In the genomic region with DNA sequence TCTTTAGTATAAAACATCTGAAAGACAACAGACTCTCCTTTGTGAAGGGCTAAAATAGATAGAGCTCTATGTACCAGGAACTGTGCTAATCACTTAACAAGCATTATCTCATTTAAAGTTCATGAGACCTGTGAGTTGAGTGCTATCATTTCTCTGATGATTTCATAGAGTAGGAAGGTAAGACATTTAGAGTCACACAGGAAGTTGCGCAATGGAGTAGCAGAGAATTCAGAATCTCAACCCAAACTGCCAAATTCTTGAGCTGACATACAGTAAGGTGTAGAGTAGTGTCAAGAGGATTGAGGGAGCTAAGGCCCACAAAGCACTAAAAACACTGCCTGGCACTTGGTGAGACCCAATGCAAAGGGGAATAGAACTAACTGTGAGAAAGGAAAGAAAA, we compare ENCODE assay signal across 30 cellular contexts.
DNase-seq lines count a peak whose midpoint lies in the region; ATAC-seq, FAIRE-seq and TF ChIP-seq lines count a peak whose summit lies in the region.
"Had no signal": no experiment of that assay in that cellular context is flagged by ENCODE, and none has a peak within 500 bp of the region (broad histone marks: within the 10 kb centered on the region; RNA-seq: fewer than 3 reads in every experiment).

No MANE protein-coding gene starts in this region.

- H3K27ac ChIP-seq in PC-3 (ENCODE audit: low read length), result no peak overlapping the region
- no peak overlapping the region for H3K27ac ChIP-seq in keratinocyte (ENCODE audit: control insufficient read depth, insufficient read depth, low read length)
- H3K27ac ChIP-seq: 22Rv1, cardiac muscle cell, right atrium auricular region, spleen, transverse colon, WERI-Rb-1 had no signal

- H3K27ac Mint-ChIP-seq in T-helper 2 cell treated with Interferon-gamma antibody and Interleukin-4, amounts not matched to agents 5 μg/mL and 100 μg/mL, for 36 hours, result no peak overlapping the region
- H3K27ac Mint-ChIP-seq: B cell; memory B cell; stimulated activated naive CD8-positive, alpha-beta T cell treated with anti-CD3 and anti-CD28 coated beads, Interleukin-15, Interleukin-2, amounts not matched to agents 100 ng/mL and 50 ng/mL, for 24 hours had no signal

- no peak for TF ChIP-seq POLR2A in H54 (IDR thresholded peaks at IDR 0.05; ENCODE audit: low read depth, low read length)

- H3K27me3 ChIP-seq in PC-3 (ENCODE audit: low read length) (no peaks in the 10 kb centered on the region), keratinocyte (ENCODE audit: control insufficient read depth, extremely low read depth, insufficient read depth, low read length) (no peaks in the 10 kb centered on the region)
- H3K27me3 ChIP-seq: right atrium auricular region, spleen, transverse colon had no signal

- no peaks in the 10 kb centered on the region for H3K9me2 ChIP-seq in PC-3 (replicated peaks; ENCODE audit: low read length)
- H3K9me2 ChIP-seq: SK-N-SH had no signal

- DNase-seq in DMS53 (lab: John Stamatoyannopoulos, UW) (peak; percentile 32), DMS53 treated with DMSO at 0.1 percent for 48 hours (lab: John Stamatoyannopoulos, UW; ENCODE audit: unreplicated experiment) (no peak), H54 (ENCODE audit: insufficient read length, low spot score) (no peak), PC-3 (peak; percentile 25), keratinocyte (ENCODE audit: low read depth, low spot score) (no peak), DMS114 treated with DMSO at 0.1 percent for 48 hours (lab: John Stamatoyannopoulos, UW; ENCODE audit: unreplicated experiment) (no peak)
- no peak for DNase-seq in activated T-cell treated with anti-CD3 and anti-CD28 coated beads, Interleukin-2, amount 50 U/mL, for 4 hours
- no peak for DNase-seq in T-helper 2 cell treated with Interferon-gamma antibody and Interleukin-4, amounts not matched to agents 5 μg/mL and 100 μg/mL, for 36 hours (ENCODE audit: low spot score)
- DNase-seq: activated CD8-positive, alpha-beta memory T cell treated with anti-CD3 and anti-CD28 coated beads, Interleukin-2, amount 50 U/mL, for 48 hours; activated effector memory CD4-positive, alpha-beta T cell treated with anti-CD3 and anti-CD28 coated beads, Interleukin-2, amount 50 U/mL, for 16 hours; amniotic stem cell; HCEC 1CT; head of caudate nucleus; left cardiac atrium; NCI-H1105; NCI-H2081 treated with DMSO at 0.1 percent for 48 hours; NCI-H510A; SK-N-SH; spleen; stimulated activated CD4-positive, alpha-beta T cell treated with anti-CD3 and anti-CD28 coated beads, Interleukin-4, amount 100 ng/mL, for 24 hours; transverse colon; WERI-Rb-1 had no signal

- POLR2A ChIA-PET in PC-3 (lab: Charles Lee; ENCODE audit: unreplicated experiment), result no interaction called here

- no peaks in the 10 kb centered on the region for H3F3A ChIP-seq in PC-3 (ENCODE audit: low read length, unreplicated experiment)

- H3K4me1 Mint-ChIP-seq in activated T-cell treated with anti-CD3 and anti-CD28 coated beads, Interleukin-2, amount 50 U/mL, for 4 hours (ENCODE audit: low read depth), result no peaks in the 10 kb centered on the region
- H3K4me1 Mint-ChIP-seq in T-helper 2 cell treated with Interferon-gamma antibody and Interleukin-4, amounts not matched to agents 5 μg/mL and 100 μg/mL, for 36 hours (ENCODE audit: low read depth), result no peaks in the 10 kb centered on the region

- no peak overlapping the region for H3K4me2 ChIP-seq in PC-3 (ENCODE audit: low read length)
- no peak overlapping the region for H3K4me2 ChIP-seq in keratinocyte (ENCODE audit: control insufficient read depth, extremely low read depth, insufficient read depth, low read depth, low read length)
- H3K4me2 ChIP-seq: SK-N-SH had no signal

- no peaks in the 10 kb centered on the region for H3K9me1 ChIP-seq in keratinocyte (ENCODE audit: control insufficient read depth, extremely low read depth, insufficient read depth, low read length)

- H3K4me3 Mint-ChIP-seq in activated T-cell treated with anti-CD3 and anti-CD28 coated beads, Interleukin-2, amount 50 U/mL, for 4 hours, result no peak overlapping the region
- no peak overlapping the region for H3K4me3 Mint-ChIP-seq in T-helper 2 cell treated with Interferon-gamma antibody and Interleukin-4, amounts not matched to agents 5 μg/mL and 100 μg/mL, for 36 hours
- H3K4me3 Mint-ChIP-seq: B cell; dendritic cell treated with granulocyte-macrophage colony-stimulating factor and Interleukin-4, amounts not matched to agents 40 ng/mL and 50 ng/mL, for 4 days; memory B cell; stimulated activated naive CD8-positive, alpha-beta T cell treated with anti-CD3 and anti-CD28 coated beads, Interleukin-15, Interleukin-2, amounts not matched to agents 100 ng/mL and 50 ng/mL, for 24 hours had no signal

- H3K79me2 ChIP-seq in PC-3 (ENCODE audit: low read length), result no peaks in the 10 kb centered on the region
- no peaks in the 10 kb centered on the region for H3K79me2 ChIP-seq in keratinocyte (ENCODE audit: control insufficient read depth, insufficient read depth, low read length)

- no peaks in the 10 kb centered on the region for H3K27me3 Mint-ChIP-seq in activated T-cell treated with anti-CD3 and anti-CD28 coated beads, Interleukin-2, amount 50 U/mL, for 4 hours (ENCODE audit: low read depth)
- peaks cover 2% of the 10 kb centered on the region for H3K27me3 Mint-ChIP-seq in T-helper 2 cell treated with Interferon-gamma antibody and Interleukin-4, amounts not matched to agents 5 μg/mL and 100 μg/mL, for 36 hours (ENCODE audit: low read depth)
- H3K27me3 Mint-ChIP-seq: B cell; dendritic cell treated with granulocyte-macrophage colony-stimulating factor and Interleukin-4, amounts not matched to agents 40 ng/mL and 50 ng/mL, for 4 days; memory B cell had no signal

- dilution Hi-C loops in keratinocyte (cut with MboI; ENCODE audit: extremely low pct_ligation_motif_present, low sequenced_read_pairs), result no loop called here

- H3K4me1 ChIP-seq in PC-3 (ENCODE audit: insufficient read depth, low read length), result peaks cover 6% of the 10 kb centered on the region; the same call in 1 of the 2 replicates
- H3K4me1 ChIP-seq in keratinocyte (ENCODE audit: control insufficient read depth, extremely low read depth, insufficient read depth, low read length), result peaks cover 11% of the 10 kb centered on the region
- H3K4me1 ChIP-seq: right atrium auricular region, transverse colon had no signal

- FAIRE-seq in H54 (lab: Jason Lieb, UNC) (peak; percentile 45), keratinocyte (lab: Jason Lieb, UNC) (no peak)
- FAIRE-seq: endometrium had no signal

- CTCF ChIA-PET in PC-3 (lab: Charles Lee), result no interaction called here

- no peak for TF ChIP-seq CTCF in PC-3 (conservative IDR thresholded peaks at IDR 0.05; ENCODE audit: low read depth, low read length)
- TF ChIP-seq CTCF in keratinocyte (optimal IDR thresholded peaks at IDR 0.05 in 1 of 3, IDR thresholded peaks at IDR 0.05 in 1 of 3, conservative IDR thresholded peaks at IDR 0.05 in 1 of 3; ENCODE audit: extremely low read depth in 1 of 3, insufficient read depth in 2 of 3, low read length in 3 of 3), result no peak

- H3K9ac ChIP-seq in PC-3 (ENCODE audit: low read length) (no peak overlapping the region), keratinocyte (ENCODE audit: control insufficient read depth, extremely low read depth, insufficient read depth, low read length) (no peak overlapping the region)
- H3K9ac ChIP-seq: SK-N-SH had no signal

- no TSS peak for BruUV-seq in PC-3 (replicated peaks; lab: Mats Ljungman, UMichigan)

- H4K20me1 ChIP-seq in PC-3 (ENCODE audit: low read length) (no peaks in the 10 kb centered on the region), keratinocyte (ENCODE audit: control insufficient read depth, extremely low read depth, insufficient read depth, low read length) (no peaks in the 10 kb centered on the region)

- intact Hi-C loops in PC-3 (cut with micrococcal nuclease), result loop anchor here (5.0 kb wide), 2 partner anchors 248 to 973 kb away; no protein-coding TSS in a partner anchor

- H2AFZ ChIP-seq in PC-3 (ENCODE audit: low read length), result no peak overlapping the region
- H2AFZ ChIP-seq in keratinocyte (ENCODE audit: control insufficient read depth, low read length), result peak overlapping the region; percentile 13

- no peaks in the 10 kb centered on the region for H3K36me3 Mint-ChIP-seq in activated T-cell treated with anti-CD3 and anti-CD28 coated beads, Interleukin-2, amount 50 U/mL, for 4 hours (ENCODE audit: insufficient read depth)
- H3K36me3 Mint-ChIP-seq in T-helper 2 cell treated with Interferon-gamma antibody and Interleukin-4, amounts not matched to agents 5 μg/mL and 100 μg/mL, for 36 hours (ENCODE audit: low read depth), result no peaks in the 10 kb centered on the region
- H3K36me3 Mint-ChIP-seq: memory B cell had no signal

- H3K4me3 ChIP-seq in PC-3 (ENCODE audit: low read length), result no peak overlapping the region
- no peak overlapping the region for H3K4me3 ChIP-seq in keratinocyte (ENCODE audit: control insufficient read depth in 2 of 3, extremely low read depth in 1 of 3, insufficient read depth in 2 of 3, low read depth in 1 of 3, low read length in 3 of 3)
- H3K4me3 ChIP-seq: cardiac muscle cell, right atrium auricular region, spleen, transverse colon had no signal

- no peaks in the 10 kb centered on the region for H3K9me3 Mint-ChIP-seq in activated T-cell treated with anti-CD3 and anti-CD28 coated beads, Interleukin-2, amount 50 U/mL, for 4 hours
- no peaks in the 10 kb centered on the region for H3K9me3 Mint-ChIP-seq in T-helper 2 cell treated with Interferon-gamma antibody and Interleukin-4, amounts not matched to agents 5 μg/mL and 100 μg/mL, for 36 hours
- H3K9me3 Mint-ChIP-seq: dendritic cell treated with granulocyte-macrophage colony-stimulating factor and Interleukin-4, amounts not matched to agents 40 ng/mL and 50 ng/mL, for 4 days; memory B cell; stimulated activated naive CD8-positive, alpha-beta T cell treated with anti-CD3 and anti-CD28 coated beads, Interleukin-15, Interleukin-2, amounts not matched to agents 100 ng/mL and 50 ng/mL, for 24 hours had no signal

- no peaks in the 10 kb centered on the region for H3K9me3 ChIP-seq in PC-3 (ENCODE audit: low read length)
- no peaks in the 10 kb centered on the region for H3K9me3 ChIP-seq in keratinocyte (ENCODE audit: control insufficient read depth, low read depth, low read length)
- H3K9me3 ChIP-seq: right atrium auricular region, SK-N-SH, spleen, transverse colon had no signal

- H3K36me3 ChIP-seq in PC-3 (ENCODE audit: low read depth, low read length) (no peaks in the 10 kb centered on the region), keratinocyte (ENCODE audit: control insufficient read depth in 2 of 2, extremely low read depth in 1 of 2, insufficient read depth in 2 of 2, low read length in 2 of 2) (no peaks in the 10 kb centered on the region)
- H3K36me3 ChIP-seq: cardiac muscle cell, right atrium auricular region, spleen, transverse colon, WERI-Rb-1 had no signal

- ATAC-seq in PC-3, result no peak
- no peak for ATAC-seq in activated T-cell treated with anti-CD3 and anti-CD28 coated beads, Interleukin-2, amount 50 U/mL, for 4 hours
- ATAC-seq: left cardiac atrium had no signal

Comparison
In these comparisons a context has a peak if more than half of its experiments do, and no peak if none do; other contexts are left out.
1. DNase-seq: peak in DMS53 (single experiment) and PC-3 (single experiment); none in DMS53 treated with DMSO at 0.1 percent for 48 hours (single experiment), H54 (single experiment), keratinocyte (single experiment), activated T-cell treated with anti-CD3 and anti-CD28 coated beads, Interleukin-2, amount 50 U/mL, for 4 hours (single experiment), T-helper 2 cell treated with Interferon-gamma antibody and Interleukin-4, amounts not matched to agents 5 μg/mL and 100 μg/mL, for 36 hours (single experiment) and DMS114 treated with DMSO at 0.1 percent for 48 hours (single experiment).